Comparison of ENCODE assay signal across 6 cellular contexts in the genomic region with DNA sequence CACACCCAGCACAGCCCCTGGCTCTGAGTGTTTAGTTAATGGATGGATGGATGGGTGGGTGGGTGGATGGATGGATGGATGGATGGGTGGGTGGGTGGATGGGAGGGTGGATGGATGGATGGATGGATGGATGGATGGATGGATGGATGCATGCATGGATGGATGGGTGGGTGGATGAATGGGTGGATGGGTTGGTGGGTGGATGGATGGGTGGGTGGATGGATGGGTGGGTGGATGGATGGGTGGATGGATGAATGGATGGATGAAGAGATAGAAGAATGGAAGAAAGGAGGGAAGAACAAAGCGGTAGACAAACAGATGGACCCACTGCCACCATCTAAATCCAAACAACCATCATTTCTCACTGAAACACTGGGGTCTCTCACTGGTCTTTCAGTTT.
DNase-seq lines count a peak whose midpoint lies in the region; ATAC-seq and TF ChIP-seq lines count a peak whose summit lies in the region.
"Not testable (repeated sequence)": the region's sequence is repeated elsewhere in the genome, so short reads cannot be mapped to it uniquely, and the experiment has no call there.

No MANE protein-coding gene starts in this region.

- not testable (repeated sequence) for H3K9me3 Mint-ChIP-seq in stimulated activated memory B cell treated with anti-CD40 and anti-IgM and Interleukin-4, amounts not matched to agents 10 μg/mL and 1 μg/mL and 100 μg/mL, for 72 hours

- H3K4me1 ChIP-seq in ascending aorta, result peaks cover 47 to 83% of the 10 kb centered on the region in 2 donors
- peaks cover 0 to 75% of the 10 kb centered on the region in 2 donors for H3K4me1 ChIP-seq in right atrium auricular region
- H3K4me1 ChIP-seq in thoracic aorta (ENCODE audit: control insufficient read depth in 1 of 2, low read depth in 2 of 2), result peaks cover 69 to 98% of the 10 kb centered on the region in 2 donors

- H3K4me1 Mint-ChIP-seq in stimulated activated memory B cell treated with anti-CD40 and anti-IgM and Interleukin-4, amounts not matched to agents 10 μg/mL and 1 μg/mL and 100 μg/mL, for 72 hours, result peaks cover 64% of the 10 kb centered on the region

- not testable (repeated sequence) for H3K4me3 Mint-ChIP-seq in stimulated activated memory B cell treated with anti-CD40 and anti-IgM and Interleukin-4, amounts not matched to agents 10 μg/mL and 1 μg/mL and 100 μg/mL, for 72 hours

- not testable (repeated sequence) for H3K9me3 ChIP-seq in ascending aorta, right atrium auricular region, thoracic aorta

- H3K4me3 ChIP-seq in ascending aorta, coronary artery, right atrium auricular region, thoracic aorta: not testable (repeated sequence)

- not testable (repeated sequence) for H3K27me3 ChIP-seq in ascending aorta; right atrium auricular region; thoracic aorta (replicated peaks; ENCODE audit: insufficient read depth)

- peak overlapping the region; percentile 23 for H3K27ac Mint-ChIP-seq in stimulated activated memory B cell treated with anti-CD40 and anti-IgM and Interleukin-4, amounts not matched to agents 10 μg/mL and 1 μg/mL and 100 μg/mL, for 72 hours

- H3K27ac ChIP-seq in ascending aorta, result peak overlapping the region; percentile 80 to 92
- H3K27ac ChIP-seq in coronary artery, result peak overlapping the region; percentile 50 to 86
- H3K27ac ChIP-seq in right atrium auricular region, result peak overlapping the region in 1 of 2 donors; percentile 84
- H3K27ac ChIP-seq in thoracic aorta, result peak overlapping the region; percentile 75 to 82

- not testable (repeated sequence) for TF ChIP-seq CTCF in ascending aorta (IDR thresholded peaks at IDR 0.05); coronary artery (IDR thresholded peaks at IDR 0.05); right atrium auricular region (IDR thresholded peaks at IDR 0.05); thoracic aorta (IDR thresholded peaks at IDR 0.05)

- H3K36me3 ChIP-seq in ascending aorta, right atrium auricular region, thoracic aorta: not testable (repeated sequence)

- not testable (repeated sequence) for ATAC-seq in stimulated activated memory B cell treated with anti-CD40 and anti-IgM and Interleukin-4, amounts not matched to agents 10 μg/mL and 1 μg/mL and 100 μg/mL, for 72 hours; thoracic aorta (ENCODE audit: insufficient number of reproducible peaks, low FRiP score, low read depth)

- not testable (repeated sequence) for H3K27me3 Mint-ChIP-seq in stimulated activated memory B cell treated with anti-CD40 and anti-IgM and Interleukin-4, amounts not matched to agents 10 μg/mL and 1 μg/mL and 100 μg/mL, for 72 hours

- DNase-seq in ascending aorta (ENCODE audit: low spot score in 2 of 2); coronary artery (ENCODE audit: low spot score); thoracic aorta (ENCODE audit: low spot score): not testable (repeated sequence)
- DNase-seq in cardiac septum (ENCODE audit: low spot score) (peak; percentile 17), right atrium auricular region (ENCODE audit: low spot score) (peak; percentile 16)

- H3K36me3 Mint-ChIP-seq in stimulated activated memory B cell treated with anti-CD40 and anti-IgM and Interleukin-4, amounts not matched to agents 10 μg/mL and 1 μg/mL and 100 μg/mL, for 72 hours, result not testable (repeated sequence)

- intact Hi-C loops in ascending aorta (cut with DNase I), result loop anchor here (5.0 to 10.0 kb wide), 6 partner anchors 77 to 1160 kb away; partner anchors contain the start of genes FAM110A, SDCBP2 and SRXN1
- intact Hi-C loops in cardiac septum (cut with DNase I), result loop anchor here (10.0 kb wide), 1 partner anchor 320 kb away; no protein-coding TSS in a partner anchor
